13 cellular contexts compared by ENCODE assay signal in the genomic region with DNA sequence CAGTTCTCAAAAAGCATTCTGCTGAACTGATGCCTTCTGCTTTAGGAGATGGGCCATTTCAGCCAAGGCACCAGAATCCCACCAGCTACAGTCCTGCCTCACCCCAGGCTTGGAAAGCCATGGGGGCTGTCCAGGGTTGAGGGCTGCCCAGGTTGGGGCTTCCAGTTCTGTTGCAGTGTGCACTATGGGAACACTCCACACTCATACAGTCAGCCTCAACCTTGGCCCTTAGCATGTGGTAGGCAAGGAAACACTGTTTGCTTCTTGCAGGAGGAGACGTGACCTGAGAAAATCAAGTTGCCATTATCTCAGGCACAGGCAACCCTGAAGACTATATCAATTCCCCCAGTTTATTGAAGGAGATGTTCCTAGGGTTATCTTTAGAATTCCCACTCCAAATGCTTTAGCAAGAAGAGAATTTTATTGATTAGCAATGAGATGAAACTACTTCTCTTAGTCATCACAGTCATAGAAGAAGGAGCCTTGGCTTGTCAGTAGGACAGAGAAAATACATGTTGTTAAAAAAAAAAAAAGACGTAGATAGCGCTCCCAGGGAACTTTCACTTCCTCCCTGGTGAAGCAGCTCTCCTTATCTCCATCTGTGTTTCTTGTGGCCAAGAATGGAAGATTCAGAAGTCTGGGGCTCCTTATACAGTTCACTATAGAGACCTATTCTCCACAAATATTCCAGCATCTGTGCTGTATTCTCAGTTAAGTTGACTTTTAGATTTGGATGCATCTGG. TPM values are rescaled to one million over a fixed set of nuclear protein-coding genes. Genes with fewer than 3 reads are reported as not detected.
A peak's percentile ranks its signal among the peaks of the same experiment; 100 is the strongest.
DNase-seq lines count a peak whose midpoint lies in the region; ATAC-seq and TF ChIP-seq lines count a peak whose summit lies in the region.
"Had no signal": no experiment of that assay in that cellular context is flagged by ENCODE, and none has a peak within 500 bp of the region (broad histone marks: within the 10 kb centered on the region; RNA-seq: fewer than 3 reads in every experiment).

No MANE protein-coding gene starts in this region.

- no peaks in the 10 kb centered on the region for H3K36me3 Mint-ChIP-seq in stimulated activated naive B cell treated with anti-CD40 and anti-IgM and Interleukin-4, amounts not matched to agents 10 μg/mL and 1 μg/mL and 100 μg/mL, for 72 hours
- H3K36me3 Mint-ChIP-seq in progenitor cell of endocrine pancreas (ENCODE audit: insufficient read depth), result no peaks in the 10 kb centered on the region
- H3K36me3 Mint-ChIP-seq: natural killer cell had no signal

- H3K4me1 ChIP-seq in tibial nerve, result no peaks in the 10 kb centered on the region

- peaks cover 12 to 25% of the 10 kb centered on the region in 2 donors for H3K27me3 Mint-ChIP-seq in stimulated activated naive B cell treated with anti-CD40 and anti-IgM and Interleukin-4, amounts not matched to agents 10 μg/mL and 1 μg/mL and 100 μg/mL, for 72 hours
- H3K27me3 Mint-ChIP-seq in progenitor cell of endocrine pancreas, result peaks cover 5% of the 10 kb centered on the region

- no peaks in the 10 kb centered on the region for H3K27me3 ChIP-seq in tibial nerve

- H3K27ac ChIP-seq in tibial nerve, result no peak overlapping the region

- H3K4me1 Mint-ChIP-seq in stimulated activated naive B cell treated with anti-CD40 and anti-IgM and Interleukin-4, amounts not matched to agents 10 μg/mL and 1 μg/mL and 100 μg/mL, for 72 hours, result peaks cover 10 to 17% of the 10 kb centered on the region in 2 donors
- H3K4me1 Mint-ChIP-seq in progenitor cell of endocrine pancreas (ENCODE audit: low read depth), result no peaks in the 10 kb centered on the region
- H3K4me1 Mint-ChIP-seq: activated naive CD8-positive, alpha-beta T cell treated with anti-CD3 and anti-CD28 coated beads, Interleukin-2, amount 50 U/mL, for 24 hours; natural killer cell had no signal

- H3K4me3 Mint-ChIP-seq in stimulated activated naive B cell treated with anti-CD40 and anti-IgM and Interleukin-4, amounts not matched to agents 10 μg/mL and 1 μg/mL and 100 μg/mL, for 72 hours, result no peak overlapping the region
- no peak overlapping the region for H3K4me3 Mint-ChIP-seq in progenitor cell of endocrine pancreas (ENCODE audit: low read depth)
- H3K4me3 Mint-ChIP-seq: activated naive CD8-positive, alpha-beta T cell treated with anti-CD3 and anti-CD28 coated beads, Interleukin-2, amount 50 U/mL, for 24 hours; natural killer cell had no signal

- no peaks in the 10 kb centered on the region for H3K9me3 Mint-ChIP-seq in stimulated activated naive B cell treated with anti-CD40 and anti-IgM and Interleukin-4, amounts not matched to agents 10 μg/mL and 1 μg/mL and 100 μg/mL, for 72 hours
- no peaks in the 10 kb centered on the region for H3K9me3 Mint-ChIP-seq in progenitor cell of endocrine pancreas (ENCODE audit: low read depth)
- H3K9me3 Mint-ChIP-seq: activated naive CD8-positive, alpha-beta T cell treated with anti-CD3 and anti-CD28 coated beads, Interleukin-2, amount 50 U/mL, for 24 hours; natural killer cell had no signal

- TF ChIP-seq EP300 in tibial nerve (IDR thresholded peaks at IDR 0.05), result no peak

- 68 to 78% methylated on average over 3 of the region's 3 CpGs for WGBS in tibial nerve, 2 donors

- peak; percentile 25 for DNase-seq in GM19240 (ENCODE audit: insufficient read length, low spot score)
- no peak for DNase-seq in stimulated activated naive B cell treated with anti-CD40 and anti-IgM and Interleukin-4, amounts not matched to agents 10 μg/mL and 1 μg/mL and 100 μg/mL, for 72 hours
- DNase-seq in NCI-H187 (lab: John Stamatoyannopoulos, UW), result no peak
- no peak for DNase-seq in tibial nerve (ENCODE audit: low spot score in 2 of 2)
- DNase-seq in progenitor cell of endocrine pancreas (ENCODE audit: low spot score, unreplicated experiment), result no peak
- DNase-seq: activated CD4-positive, alpha-beta T cell treated with anti-CD3 and anti-CD28 coated beads, Interleukin-2, amount 50 U/mL, for 48 hours; activated naive CD8-positive, alpha-beta T cell treated with anti-CD3 and anti-CD28 coated beads, Interleukin-2, amount 50 U/mL, for 24 hours; effector memory CD4-positive, alpha-beta T cell; natural killer cell; NCI-H1092 had no signal

- H3K36me3 ChIP-seq in tibial nerve, result no peaks in the 10 kb centered on the region

- ATAC-seq in HG02759 (IDR thresholded peaks at IDR 0.05; ENCODE audit: unreplicated experiment) (peak; percentile 85), HG03571 (IDR thresholded peaks at IDR 0.05; ENCODE audit: unreplicated experiment) (peak; percentile 81)
- ATAC-seq in stimulated activated naive B cell treated with anti-CD40 and anti-IgM and Interleukin-4, amounts not matched to agents 10 μg/mL and 1 μg/mL and 100 μg/mL, for 72 hours (replicated peaks), result peak; percentile 84 to 85
- ATAC-seq: activated naive CD8-positive, alpha-beta T cell treated with anti-CD3 and anti-CD28 coated beads, Interleukin-2, amount 50 U/mL, for 24 hours; HCT116; natural killer cell had no signal

- H3K9me3 ChIP-seq in tibial nerve, result no peaks in the 10 kb centered on the region

- no peak overlapping the region for H3K4me3 ChIP-seq in tibial nerve

- no peak overlapping the region for H3K27ac Mint-ChIP-seq in stimulated activated naive B cell treated with anti-CD40 and anti-IgM and Interleukin-4, amounts not matched to agents 10 μg/mL and 1 μg/mL and 100 μg/mL, for 72 hours
- H3K27ac Mint-ChIP-seq in progenitor cell of endocrine pancreas, result no peak overlapping the region
- H3K27ac Mint-ChIP-seq: activated naive CD8-positive, alpha-beta T cell treated with anti-CD3 and anti-CD28 coated beads, Interleukin-2, amount 50 U/mL, for 24 hours; natural killer cell had no signal

- TF ChIP-seq POLR2A in tibial nerve (IDR thresholded peaks at IDR 0.05), result no peak

- no peak for TF ChIP-seq CTCF in tibial nerve (IDR thresholded peaks at IDR 0.05)
- no peak for TF ChIP-seq CTCF in progenitor cell of endocrine pancreas (IDR thresholded peaks at IDR 0.05; ENCODE audit: unreplicated experiment)

RNA-seq across cellular contexts. Expression of a gene that starts 38.3 kb away (rescaled TPM):
- under 1 TPM in 1 of 4 donors, not detected in 3; 0.60 TPM for total RNA-seq in tibial nerve
- 0.33 TPM in 1 of 2 replicates, not detected in the other for total RNA-seq in progenitor cell of endocrine pancreas
